ENCODE assay signal across 8 cellular contexts in genomic region chr12:101698782-101699347, GRCh38. TPM values are rescaled to one million over a fixed set of nuclear protein-coding genes. Genes with fewer than 3 reads are reported as not detected.
DNase-seq lines count a peak whose midpoint lies in the region; ATAC-seq and TF ChIP-seq lines count a peak whose summit lies in the region.

No MANE protein-coding gene starts in this region.

- CTCF ChIA-PET in activated naive CD4-positive, alpha-beta T cell treated with anti-CD3 and anti-CD28 coated beads for 36 hours (lab: Charles Lee): interaction anchor here (1.7 kb wide), 1 partner anchor 8 kb away, joined by 5 read pairs; no protein-coding TSS in a partner anchor

- peak overlapping the region; percentile 84 for H3K4me3 Mint-ChIP-seq in activated naive CD4-positive, alpha-beta T cell treated with anti-CD3 and anti-CD28 coated beads for 36 hours

- no peaks in the 10 kb centered on the region for H3K9me3 Mint-ChIP-seq in activated naive CD4-positive, alpha-beta T cell treated with anti-CD3 and anti-CD28 coated beads for 36 hours

- H3K4me3 ChIP-seq in esophagus squamous epithelium (peak overlapping the region; percentile 58 to 82 (median 72)), neuron (ENCODE audit: low read length) (peak overlapping the region; percentile 72)

- peak overlapping the region; percentile 54 for H2AFZ ChIP-seq in neuron (ENCODE audit: low read depth, low read length)

- H3K4me1 Mint-ChIP-seq in activated naive CD4-positive, alpha-beta T cell treated with anti-CD3 and anti-CD28 coated beads for 36 hours (ENCODE audit: low read depth): peaks cover 45% of the 10 kb centered on the region

- H3K4me1 ChIP-seq in esophagus squamous epithelium (peaks cover 8 to 76% (median 19%) of the 10 kb centered on the region in 3 donors), neuron (ENCODE audit: insufficient read depth, low read length) (peaks cover 9% of the 10 kb centered on the region)

- H3K27me3 ChIP-seq in esophagus squamous epithelium (no peaks in the 10 kb centered on the region), neuron (ENCODE audit: insufficient read depth, low read length) (no peaks in the 10 kb centered on the region)

- WGBS in esophagus squamous epithelium, 2 donors: 74 to 82% methylated on average over 12 of the region's 12 CpGs

- no peaks in the 10 kb centered on the region for H3K36me3 Mint-ChIP-seq in activated naive CD4-positive, alpha-beta T cell treated with anti-CD3 and anti-CD28 coated beads for 36 hours (ENCODE audit: low read depth)

- ATAC-seq in GM19324 (IDR thresholded peaks at IDR 0.05; ENCODE audit: low FRiP score, unreplicated experiment): no peak

- no peak for TF ChIP-seq CTCF in esophagus squamous epithelium (IDR thresholded peaks at IDR 0.05)

- H3K9me3 ChIP-seq in esophagus squamous epithelium (no peaks in the 10 kb centered on the region), neuron (ENCODE audit: low read length) (no peaks in the 10 kb centered on the region)

- DNase-seq in activated naive CD4-positive, alpha-beta T cell treated with anti-CD3 and anti-CD28 coated beads for 36 hours: peak; percentile 37
- DNase-seq in activated naive CD4-positive, alpha-beta T cell treated with Interleukin-2 at 50 U/mL for 16 hours: no peak
- DNase-seq in SW480 (ENCODE audit: low spot score) (peak; percentile 29), esophagus squamous epithelium (lab: John Stamatoyannopoulos, UW) (no peak), UCSD-AML1 (lab: John Stamatoyannopoulos, UW; ENCODE audit: unreplicated experiment) (no peak), midbrain (lab: John Stamatoyannopoulos, UW) (no peak)

- H3K36me3 ChIP-seq in esophagus squamous epithelium: no peaks in the 10 kb centered on the region
- H3K36me3 ChIP-seq in neuron (ENCODE audit: insufficient read depth, low read length): no peaks in the 10 kb centered on the region

- no peaks in the 10 kb centered on the region for H3K27me3 Mint-ChIP-seq in activated naive CD4-positive, alpha-beta T cell treated with anti-CD3 and anti-CD28 coated beads for 36 hours (ENCODE audit: low read depth)

- peak overlapping the region in 3 of 4 donors; percentile 88 to 95 (median 94) for H3K27ac ChIP-seq in esophagus squamous epithelium

- intact Hi-C loops in activated naive CD4-positive, alpha-beta T cell treated with anti-CD3 and anti-CD28 coated beads for 36 hours (cut with micrococcal nuclease): loop anchor here (1.0 to 5.0 kb wide), 5 partner anchors 82 to 423 kb away; partner anchors contain the start of genes NUP37, PARPBP and WASHC3
- intact Hi-C loops in esophagus squamous epithelium (cut with DNase I): loop anchor here (5.0 kb wide), 1 partner anchor 292 kb away; the partner anchor contains the start of gene ARL1

- H3K27ac Mint-ChIP-seq in activated naive CD4-positive, alpha-beta T cell treated with anti-CD3 and anti-CD28 coated beads for 36 hours: no peak overlapping the region

- TF ChIP-seq POLR2A in esophagus squamous epithelium (IDR thresholded peaks at IDR 0.05): no peak

RNA-seq across cellular contexts. Expression of gene CHPT1, which starts 1.4 kb away (rescaled TPM):
- 10 to 100 TPM; 17.1 to 20.0 TPM for total RNA-seq in activated naive CD4-positive, alpha-beta T cell treated with anti-CD3 and anti-CD28 coated beads for 36 hours
- total RNA-seq in esophagus squamous epithelium: 10 to 100 TPM; 12.7 to 53.6 (median 27.0) TPM

RNA-seq across cellular contexts. Expression of gene SYCP3, which starts 40.4 kb away (rescaled TPM):
- total RNA-seq in activated naive CD4-positive, alpha-beta T cell treated with anti-CD3 and anti-CD28 coated beads for 36 hours: not detected
- total RNA-seq in esophagus squamous epithelium: under 1 TPM in 2 of 4 donors, not detected in 2; 0.38 to 0.53 TPM

Comparison
In these comparisons a context has a peak if more than half of its experiments do, and no peak if none do; other contexts are left out.
1. DNase-seq: peak in activated naive CD4-positive, alpha-beta T cell treated with anti-CD3 and anti-CD28 coated beads for 36 hours (single experiment) and SW480 (single experiment); none in activated naive CD4-positive, alpha-beta T cell treated with Interleukin-2 at 50 U/mL for 16 hours (single experiment), esophagus squamous epithelium (single experiment), UCSD-AML1 (single experiment) and midbrain (single experiment).